ENCODE assay signal across 8 cellular contexts in genomic region chr2:96009833-96010232, GRCh38. TPM values are rescaled to one million over a fixed set of nuclear protein-coding genes. Genes with fewer than 3 reads are reported as not detected.
A peak's percentile ranks its signal among the peaks of the same experiment; 100 is the strongest.
DNase-seq lines count a peak whose midpoint lies in the region; ATAC-seq and TF ChIP-seq lines count a peak whose summit lies in the region.
"Not testable (repeated sequence)": the region's sequence is repeated elsewhere in the genome, so short reads cannot be mapped to it uniquely, and the experiment has no call there.

No MANE protein-coding gene starts in this region.

- H3K27me3 Mint-ChIP-seq in CD8-positive, alpha-beta T cell (ENCODE audit: low read depth); activated naive CD8-positive, alpha-beta T cell: not testable (repeated sequence)
- H3K27me3 Mint-ChIP-seq in HFFc6 (ENCODE audit: insufficient read depth) (peaks cover 20% of the 10 kb centered on the region), endodermal cell (ENCODE audit: insufficient read depth) (peaks cover 26% of the 10 kb centered on the region), immature natural killer cell (ENCODE audit: low read depth in 3 of 3) (peaks cover 0 to 13% (median 6%) of the 10 kb centered on the region in 3 donors)

- H3K4ac ChIP-seq in neuronal stem cell (ENCODE audit: low read length): not testable (repeated sequence)

- H2AFZ ChIP-seq in neuronal stem cell (ENCODE audit: low read length): peak overlapping the region; percentile 88

- H3K79me1 ChIP-seq in neuronal stem cell (ENCODE audit: low read depth, low read length): not testable (repeated sequence)

- not testable (repeated sequence) for TF ChIP-seq CTCF in CD8-positive, alpha-beta T cell (IDR thresholded peaks at IDR 0.05); HFFc6 (IDR thresholded peaks at IDR 0.05); Panc1 (IDR thresholded peaks at IDR 0.05); suprapubic skin (IDR thresholded peaks at IDR 0.05)
- TF ChIP-seq CTCF in endodermal cell (conservative IDR thresholded peaks at IDR 0.05): peak; percentile 54

- H3K4me3 Mint-ChIP-seq in CD8-positive, alpha-beta T cell: peak overlapping the region; percentile 80
- H3K4me3 Mint-ChIP-seq in HFFc6 (peak overlapping the region; percentile 85), endodermal cell (peak overlapping the region; percentile 69), immature natural killer cell (peak overlapping the region; percentile 79 to 86 (median 80))
- peak overlapping the region; percentile 83 for H3K4me3 Mint-ChIP-seq in activated naive CD8-positive, alpha-beta T cell

- H3K27ac Mint-ChIP-seq in CD8-positive, alpha-beta T cell: peak overlapping the region; percentile 82
- H3K27ac Mint-ChIP-seq in HFFc6: peak overlapping the region; percentile 61; the same call in 1 of the 2 replicates
- H3K27ac Mint-ChIP-seq in activated naive CD8-positive, alpha-beta T cell: peak overlapping the region; percentile 77
- peak overlapping the region; percentile 97 for H3K27ac Mint-ChIP-seq in endodermal cell
- peak overlapping the region; percentile 14 to 92 (median 79) for H3K27ac Mint-ChIP-seq in immature natural killer cell

- not testable (repeated sequence) for H3K9me3 ChIP-seq in CD8-positive, alpha-beta T cell (ENCODE audit: low read length); Panc1 (ENCODE audit: control insufficient read depth, insufficient read depth, low read depth, low read length); endodermal cell (ENCODE audit: control insufficient read depth, low read length); neuronal stem cell (replicated peaks in 1 of 2; ENCODE audit: control insufficient read depth in 2 of 2, insufficient read depth in 1 of 2, low read depth in 1 of 2, low read length in 2 of 2); suprapubic skin

- POLR2A ChIA-PET in CD8-positive, alpha-beta T cell (lab: Charles Lee): interaction anchor here (1.1 kb wide), 1 partner anchor 136 kb away, joined by 3 read pairs; no protein-coding TSS in a partner anchor
- POLR2A ChIA-PET in Panc1 (lab: Charles Lee): not testable (repeated sequence)

- not testable (repeated sequence) for H4K91ac ChIP-seq in neuronal stem cell (ENCODE audit: low read depth, low read length, poor library complexity)

- not testable (repeated sequence) for H3K27me3 ChIP-seq in CD8-positive, alpha-beta T cell (ENCODE audit: insufficient read depth, low read length); Panc1 (ENCODE audit: control insufficient read depth, insufficient read depth, low read length); endodermal cell (ENCODE audit: control insufficient read depth, insufficient read depth, low read length, poor library complexity, severe bottlenecking); neuronal stem cell (ENCODE audit: control insufficient read depth in 3 of 3, insufficient read depth in 3 of 3, low read depth in 1 of 3, low read length in 3 of 3); suprapubic skin

- H3K9me3 Mint-ChIP-seq in CD8-positive, alpha-beta T cell; HFFc6; activated naive CD8-positive, alpha-beta T cell (ENCODE audit: low read depth); endodermal cell; immature natural killer cell: not testable (repeated sequence)

- H4K8ac ChIP-seq in neuronal stem cell (ENCODE audit: low read depth, low read length): not testable (repeated sequence)

- WGBS in endodermal cell (ENCODE audit: insufficient coverage in 1 of 2, insufficient read length in 1 of 2), 2 experiments: 23 to 80% methylated on average over 1 to 10 of the region's 10 CpGs
- no CpG with 5 or more reads among the region's 10 CpGs for WGBS in neuronal stem cell (ENCODE audit: extremely low coverage in 2 of 2, insufficient read length in 2 of 2, insufficient replicate concordance in 1 of 2), 2 donors
- 0% methylated on average over 5 of the region's 10 CpGs for WGBS in suprapubic skin

- H3K4me1 ChIP-seq in CD8-positive, alpha-beta T cell (ENCODE audit: insufficient read depth, low read length); Panc1 (ENCODE audit: control insufficient read depth, insufficient read depth, low read length); endodermal cell (ENCODE audit: control insufficient read depth, insufficient read depth, low read length); neuronal stem cell (ENCODE audit: control insufficient read depth in 2 of 2, insufficient read depth in 1 of 2, low read depth in 1 of 2, low read length in 2 of 2): not testable (repeated sequence)
- peaks cover 10% of the 10 kb centered on the region for H3K4me1 ChIP-seq in suprapubic skin

- H2BK5ac ChIP-seq in neuronal stem cell (ENCODE audit: low read length): not testable (repeated sequence)

- not testable (repeated sequence) for H2BK120ac ChIP-seq in neuronal stem cell (ENCODE audit: low read depth, low read length)

- not testable (repeated sequence) for ATAC-seq in CD8-positive, alpha-beta T cell
- peak; percentile 18 for ATAC-seq in Panc1

- not testable (repeated sequence) for H3K14ac ChIP-seq in neuronal stem cell (ENCODE audit: low read length)

- H2AK5ac ChIP-seq in neuronal stem cell (ENCODE audit: low read depth, low read length): not testable (repeated sequence)

- DNase-seq in CD8-positive, alpha-beta T cell; HFFc6; Panc1 (ENCODE audit: low read depth, low spot score); immature natural killer cell; neuronal stem cell (ENCODE audit: low spot score); suprapubic skin (ENCODE audit: low spot score in 2 of 2): not testable (repeated sequence)
- peak; percentile 82 for DNase-seq in endodermal cell

- TF ChIP-seq EP300 in suprapubic skin (IDR thresholded peaks at IDR 0.05): not testable (repeated sequence)

- intact Hi-C loops in CD8-positive, alpha-beta T cell (cut with DNase I, micrococcal nuclease): loop anchor here in 1 of 2 experiments (5.0 kb wide), 1 partner anchor 257 kb away; the partner anchor contains the start of genes CIAO1 and TMEM127
- intact Hi-C loops in Panc1 (cut with micrococcal nuclease; ENCODE audit: unreplicated experiment): not testable (repeated sequence)

- not testable (repeated sequence) for H2BK12ac ChIP-seq in neuronal stem cell (ENCODE audit: low read length)

- H3K23ac ChIP-seq in neuronal stem cell (ENCODE audit: low read depth, low read length, poor library complexity): not testable (repeated sequence)

- peak overlapping the region; percentile 38 for H3K9ac ChIP-seq in endodermal cell (ENCODE audit: extremely low read depth, low read length, poor library complexity, severe bottlenecking)
- not testable (repeated sequence) for H3K9ac ChIP-seq in neuronal stem cell (ENCODE audit: low read depth, low read length, poor library complexity)

- not testable (repeated sequence) for H2BK15ac ChIP-seq in neuronal stem cell (ENCODE audit: low read length)

- not testable (repeated sequence) for H3K18ac ChIP-seq in neuronal stem cell (ENCODE audit: low read length)

- H3K27ac ChIP-seq in CD8-positive, alpha-beta T cell (ENCODE audit: low read depth, low read length): peak overlapping the region; percentile 33
- H3K27ac ChIP-seq in Panc1 (ENCODE audit: low read length); endodermal cell (ENCODE audit: low read depth, low read length); neuronal stem cell (replicated peaks; ENCODE audit: low read length): not testable (repeated sequence)
- peak overlapping the region; percentile 69 for H3K27ac ChIP-seq in suprapubic skin

- in situ Hi-C loops in Panc1 (cut with HindIII; ENCODE audit: low pct_unique_long_range_greater_than_20kb, low sequenced_read_pairs): not testable (repeated sequence)

- peak overlapping the region; percentile 27 for H3K4me3 ChIP-seq in CD8-positive, alpha-beta T cell (ENCODE audit: low read depth, low read length)
- H3K4me3 ChIP-seq in Panc1 (ENCODE audit: low read depth in 2 of 2, low read length in 2 of 2): peak overlapping the region; percentile 41
- H3K4me3 ChIP-seq in endodermal cell (ENCODE audit: low read length): peak overlapping the region; percentile 73
- H3K4me3 ChIP-seq in neuronal stem cell (ENCODE audit: low read length in 2 of 2): peak overlapping the region; percentile 51 to 74
- H3K4me3 ChIP-seq in suprapubic skin: peak overlapping the region; percentile 60

- H3K36me3 Mint-ChIP-seq in CD8-positive, alpha-beta T cell; HFFc6 (ENCODE audit: low read depth); activated naive CD8-positive, alpha-beta T cell; endodermal cell (ENCODE audit: low read depth); immature natural killer cell: not testable (repeated sequence)

- H3K36me3 ChIP-seq in CD8-positive, alpha-beta T cell (ENCODE audit: insufficient read depth, low read length); Panc1 (ENCODE audit: control insufficient read depth, insufficient read depth, low read length); endodermal cell (ENCODE audit: control insufficient read depth, insufficient read depth, low read length); neuronal stem cell (replicated peaks in 1 of 2; ENCODE audit: control insufficient read depth in 2 of 2, insufficient read depth in 2 of 2, low read length in 2 of 2); suprapubic skin: not testable (repeated sequence)

- peak overlapping the region; percentile 40 for H3K4me2 ChIP-seq in neuronal stem cell (ENCODE audit: insufficient read depth, low read length, poor library complexity, severe bottlenecking)

- H3K4me1 Mint-ChIP-seq in CD8-positive, alpha-beta T cell (ENCODE audit: low read depth); HFFc6 (ENCODE audit: low read depth); activated naive CD8-positive, alpha-beta T cell (ENCODE audit: low read depth): not testable (repeated sequence)
- peaks cover 19% of the 10 kb centered on the region for H3K4me1 Mint-ChIP-seq in endodermal cell
- peaks cover 10 to 12% of the 10 kb centered on the region in 2 donors for H3K4me1 Mint-ChIP-seq in immature natural killer cell

- BruUV-seq in Panc1 (replicated peaks; lab: Mats Ljungman, UMichigan): not testable (repeated sequence)

- CTCF ChIA-PET in CD8-positive, alpha-beta T cell (lab: Charles Lee): interaction anchor here (2.2 kb wide), 1 partner anchor 17 kb away, joined by 9 read pairs; no protein-coding TSS in a partner anchor
- CTCF ChIA-PET in Panc1 (lab: Charles Lee): not testable (repeated sequence)

- TF ChIP-seq POLR2A in suprapubic skin (IDR thresholded peaks at IDR 0.05): not testable (repeated sequence)

RNA-seq across cellular contexts. Expression of gene ANKRD36C, which starts 18.2 kb away (rescaled TPM):
- total RNA-seq in CD8-positive, alpha-beta T cell: 10 to 100 TPM; 73.4 to 73.6 TPM
- total RNA-seq in HFFc6 (2021; fragmentation: NEBNext Ultra II Directional; extraction: Animal tissue kit (Norgen Biotek cat#: 25700)): 1 to 10 TPM; 5.9 to 8.9 (median 7.0) TPM
- total RNA-seq in Panc1 (2021; ENCODE audit: unreplicated experiment) (22.0 TPM), endodermal cell (10 to 100 TPM; 21.1 to 32.2 TPM), suprapubic skin (100 to 1,000 TPM in 1 of 4 donors, 10 to 100 TPM in 3; 11.8 to 113 (median 22.3) TPM)
- polyA plus RNA-seq in Panc1 (2012; ENCODE audit: insufficient read length): 3.1 TPM
- polyA plus RNA-seq in endodermal cell (2013, experiment 1 of 2): 14.0 TPM
- polyA plus RNA-seq in endodermal cell (2013, experiment 2 of 2): 11.8 TPM
- 10 to 100 TPM in 2 of 3 donors, not detected in 1; 14.2 to 26.0 TPM for polyA plus RNA-seq in immature natural killer cell
- polyA plus RNA-seq in neuronal stem cell (2013, experiment 1 of 2): 3.6 TPM
- 4.5 TPM for polyA plus RNA-seq in neuronal stem cell (2013, experiment 2 of 2)

RNA-seq across cellular contexts. Expression of gene GPAT2, which starts 24.9 kb away (rescaled TPM):
- 1 to 10 TPM in 1 of 2 experiments, under 1 TPM in 1; 0.98 to 2.0 TPM for total RNA-seq in CD8-positive, alpha-beta T cell
- 10 to 100 TPM in 4 of 6 experiments, 1 to 10 TPM in 2; 3.1 to 44.6 (median 37.8) TPM for total RNA-seq in HFFc6 (2021; fragmentation: NEBNext Ultra II Directional; extraction: Animal tissue kit (Norgen Biotek cat#: 25700))
- not detected for total RNA-seq in Panc1 (2021; ENCODE audit: unreplicated experiment)
- polyA plus RNA-seq in Panc1 (2012; ENCODE audit: insufficient read length): not detected
- total RNA-seq in endodermal cell: under 1 TPM in 1 of 2 donors, not detected in 1; 0.33 TPM
- not detected for polyA plus RNA-seq in endodermal cell (2013, experiment 1 of 2)
- polyA plus RNA-seq in endodermal cell (2013, experiment 2 of 2): 0.21 TPM
- 10 to 100 TPM in 1 of 3 donors, 1 to 10 TPM in 2; 4.2 to 11.3 (median 6.8) TPM for polyA plus RNA-seq in immature natural killer cell
- 0.03 TPM for polyA plus RNA-seq in neuronal stem cell (2013, experiment 1 of 2)
- polyA plus RNA-seq in neuronal stem cell (2013, experiment 2 of 2): 0.03 TPM
- 1 to 10 TPM; 1.5 to 2.9 (median 2.0) TPM for total RNA-seq in suprapubic skin
